19 cellular contexts compared by ENCODE assay signal in the genomic region with DNA sequence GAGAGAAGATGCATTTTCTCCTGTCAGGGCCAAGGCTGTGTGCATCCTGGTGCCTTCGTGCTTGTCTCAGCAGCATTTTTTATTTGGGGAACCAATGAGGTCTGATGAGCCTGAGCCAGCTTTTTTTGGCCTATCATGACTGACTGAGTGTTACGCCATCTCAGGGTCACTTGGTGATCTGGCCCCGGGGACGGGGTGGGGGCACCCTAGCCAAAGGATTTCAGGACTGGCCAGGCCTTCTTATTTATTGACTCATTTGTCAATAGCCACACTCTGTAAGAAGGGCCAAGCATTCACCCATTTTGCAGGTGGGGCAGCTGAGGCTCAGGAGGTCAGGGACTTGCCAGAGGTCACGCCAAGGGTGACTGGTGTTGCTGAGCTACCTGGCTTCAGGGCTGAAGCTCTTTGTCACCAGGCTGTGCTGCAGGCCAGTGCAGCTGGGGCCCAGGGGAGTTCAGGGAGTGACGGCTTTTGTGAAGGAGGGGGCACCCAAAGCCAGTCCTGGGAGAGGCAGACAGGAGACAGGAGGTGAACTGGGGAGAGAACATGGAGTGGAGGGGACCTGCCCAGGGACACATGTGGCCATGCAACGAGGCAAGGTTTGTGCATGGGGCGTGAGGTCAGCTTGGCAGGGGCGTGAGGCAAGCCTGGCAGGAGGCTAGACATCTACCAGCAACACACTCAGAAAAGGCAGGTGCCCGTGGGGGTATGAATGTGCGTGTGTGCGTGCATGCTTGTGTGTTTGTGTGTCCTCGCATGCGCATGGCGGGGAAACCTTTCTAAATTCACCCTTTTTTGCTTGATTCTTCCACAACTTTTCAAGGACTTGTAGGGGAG. TPM values are rescaled to one million over a fixed set of nuclear protein-coding genes. Genes with fewer than 3 reads are reported as not detected.
A peak's percentile ranks its signal among the peaks of the same experiment; 100 is the strongest.
DNase-seq lines count a peak whose midpoint lies in the region; ATAC-seq, FAIRE-seq and TF ChIP-seq lines count a peak whose summit lies in the region.
"Had no signal": no experiment of that assay in that cellular context is flagged by ENCODE, and none has a peak within 500 bp of the region (broad histone marks: within the 10 kb centered on the region; RNA-seq: fewer than 3 reads in every experiment).

No MANE protein-coding gene starts in this region.

- TF ChIP-seq EP300 in HepG2 (IDR thresholded peaks at IDR 0.05; ENCODE audit: low read depth in 2 of 2, low read length in 2 of 2) (no peak), HepG2 (CRISPR knock-in tag; IDR thresholded peaks at IDR 0.05; ENCODE audit: borderline replicate concordance) (no peak)

- H3K27ac ChIP-seq in GM23338 (ENCODE audit: low read depth) (no peak overlapping the region), HepG2 (ENCODE audit: extremely low read length, insufficient read depth, low read length) (no peak overlapping the region), spleen (no peak overlapping the region)
- H3K27ac ChIP-seq: A549, C4-2B had no signal

- H3K79me2 ChIP-seq in GM23338 (replicated peaks; ENCODE audit: insufficient read depth) (no peaks in the 10 kb centered on the region), HepG2 (ENCODE audit: insufficient read depth, low read length) (no peaks in the 10 kb centered on the region)

- no TSS peak for BruUV-seq in HepG2 (replicated peaks; lab: Mats Ljungman, UMichigan)

- DNase-seq in GM23338 (ENCODE audit: low spot score), result no peak
- peak; percentile 15 for DNase-seq in MV-4-11 (lab: John Stamatoyannopoulos, UW)
- DNase-seq in HepG2 (ENCODE audit: low spot score), result no peak
- DNase-seq in spleen, result peak; percentile 60
- no peak for DNase-seq in activated CD4-positive, alpha-beta memory T cell treated with anti-CD3 and anti-CD28 coated beads for 36 hours
- DNase-seq in foreskin fibroblast, result no peak
- DNase-seq in T-helper 17 cell, result no peak
- DNase-seq: BE2C; CD4-positive, alpha-beta memory T cell; DMS153; DMS79 treated with DMSO at 0.1 percent for 48 hours; EL had no signal

- intact Hi-C loops in HepG2 (cut with micrococcal nuclease; ENCODE audit: unreplicated experiment) (no loop called here), spleen (cut with DNase I; ENCODE audit: low total_unique reads) (no loop called here)
- intact Hi-C loops in activated CD4-positive, alpha-beta memory T cell treated with anti-CD3 and anti-CD28 coated beads for 36 hours (cut with micrococcal nuclease), result no loop called here

- H3K4me3 Mint-ChIP-seq in GM23338 (no peak overlapping the region), T-helper 17 cell (no peak overlapping the region)
- H3K4me3 Mint-ChIP-seq in activated CD4-positive, alpha-beta memory T cell treated with anti-CD3 and anti-CD28 coated beads for 36 hours, result no peak overlapping the region
- H3K4me3 Mint-ChIP-seq: CD4-positive, alpha-beta memory T cell had no signal

- no peak for TF ChIP-seq RAD21 in HepG2 (CRISPR knock-in tag; IDR thresholded peaks at IDR 0.05)

- TF ChIP-seq POLR2A in HepG2 (IDR thresholded peaks at IDR 0.05; ENCODE audit: insufficient read depth in 1 of 2, low read depth in 2 of 2, low read length in 2 of 2) (no peak), spleen (IDR thresholded peaks at IDR 0.05) (no peak)

- peaks cover 36% of the 10 kb centered on the region for H3K4me1 Mint-ChIP-seq in GM23338
- no peaks in the 10 kb centered on the region for H3K4me1 Mint-ChIP-seq in activated CD4-positive, alpha-beta memory T cell treated with anti-CD3 and anti-CD28 coated beads for 36 hours (ENCODE audit: low read depth)
- peaks cover 9% of the 10 kb centered on the region for H3K4me1 Mint-ChIP-seq in T-helper 17 cell
- H3K4me1 Mint-ChIP-seq: IgD-negative memory B cell had no signal

- no peak overlapping the region for H3K27ac Mint-ChIP-seq in GM23338
- no peak overlapping the region for H3K27ac Mint-ChIP-seq in activated CD4-positive, alpha-beta memory T cell treated with anti-CD3 and anti-CD28 coated beads for 36 hours
- H3K27ac Mint-ChIP-seq in T-helper 17 cell, result no peak overlapping the region
- H3K27ac Mint-ChIP-seq: CD4-positive, alpha-beta memory T cell; IgD-negative memory B cell had no signal

- no peaks in the 10 kb centered on the region for H3K9me3 Mint-ChIP-seq in GM23338
- H3K9me3 Mint-ChIP-seq in activated CD4-positive, alpha-beta memory T cell treated with anti-CD3 and anti-CD28 coated beads for 36 hours, result no peaks in the 10 kb centered on the region
- H3K9me3 Mint-ChIP-seq: CD4-positive, alpha-beta memory T cell; IgD-negative memory B cell had no signal

- 50% methylated on average over 15 of the region's 15 CpGs for WGBS in HepG2 (ENCODE audit: low lambda C conversion rate)
- WGBS in spleen, 5 donors, result 84 to 89% (median 85%) methylated on average over 14 to 15 of the region's 15 CpGs

- no peaks in the 10 kb centered on the region for H3F3A ChIP-seq in GM23338 (replicated peaks; ENCODE audit: low read depth)

- H3K4me3 ChIP-seq in GM23338, result no peak overlapping the region
- H3K4me3 ChIP-seq in HepG2 (replicated peaks in 1 of 3; ENCODE audit: insufficient read depth in 1 of 3, low read depth in 2 of 3, low read length in 3 of 3), result no peak overlapping the region
- H3K4me3 ChIP-seq in spleen, result no peak overlapping the region
- no peak overlapping the region for H3K4me3 ChIP-seq in foreskin fibroblast (ENCODE audit: low read depth in 1 of 2, low read length in 2 of 2)
- H3K4me3 ChIP-seq: A549 had no signal

- in situ Hi-C loops in HepG2 (cut with HindIII; ENCODE audit: extremely low pct_ligation_motif_present, low pct_unique_long_range_greater_than_20kb), result no loop called here

- FAIRE-seq in HepG2 (lab: Jason Lieb, UNC), result no peak
- FAIRE-seq: A549, D721Med, G401.6, GM12891, H54 had no signal

- H4K20me1 ChIP-seq in GM23338 (replicated peaks; ENCODE audit: insufficient read depth), result no peaks in the 10 kb centered on the region
- H4K20me1 ChIP-seq in HepG2 (ENCODE audit: insufficient read depth, low read length), result peaks cover 3% of the 10 kb centered on the region; the same call in 1 of the 2 replicates

- 0 out of 2 replicates have a peak overlapping the region, but pooled peaks have one; percentile 6 for H3K4me2 ChIP-seq in GM23338
- H3K4me2 ChIP-seq in HepG2 (ENCODE audit: low read depth, low read length), result no peak overlapping the region
- H3K4me2 ChIP-seq: A549 had no signal

- H3K9me3 ChIP-seq in HepG2 (ENCODE audit: low read length) (no peaks in the 10 kb centered on the region), spleen (no peaks in the 10 kb centered on the region), T-helper 17 cell (ENCODE audit: control insufficient read depth, low read length, poor library complexity, severe bottlenecking) (no peaks in the 10 kb centered on the region)
- H3K9me3 ChIP-seq: A549, BE2C had no signal

- peaks cover 11% of the 10 kb centered on the region for H3K27me3 Mint-ChIP-seq in GM23338 (ENCODE audit: insufficient read depth, low read depth, poor library complexity)
- peaks cover 8% of the 10 kb centered on the region for H3K27me3 Mint-ChIP-seq in activated CD4-positive, alpha-beta memory T cell treated with anti-CD3 and anti-CD28 coated beads for 36 hours
- peaks cover 61% of the 10 kb centered on the region for H3K27me3 Mint-ChIP-seq in T-helper 17 cell

- no peaks in the 10 kb centered on the region; the same call in 2 of the 3 replicates for H3K36me3 Mint-ChIP-seq in GM23338 (ENCODE audit: low read depth)
- no peaks in the 10 kb centered on the region for H3K36me3 Mint-ChIP-seq in activated CD4-positive, alpha-beta memory T cell treated with anti-CD3 and anti-CD28 coated beads for 36 hours
- H3K36me3 Mint-ChIP-seq in T-helper 17 cell (ENCODE audit: low read depth), result peaks cover 9% of the 10 kb centered on the region
- H3K36me3 Mint-ChIP-seq: CD4-positive, alpha-beta memory T cell had no signal

- CTCF ChIA-PET in HepG2 (lab: Yijun Ruan, JAX; ENCODE audit: low intra/inter-chr PET ratio, low total read pairs), result no interaction called here
- CTCF ChIA-PET in activated CD4-positive, alpha-beta memory T cell treated with anti-CD3 and anti-CD28 coated beads for 36 hours (lab: Charles Lee), result interaction anchor here (0.8 kb wide), 1 partner anchor 34 kb away, joined by 3 read pairs; no protein-coding TSS in a partner anchor

- H2AFZ ChIP-seq in GM23338 (no peak overlapping the region), HepG2 (ENCODE audit: low read length) (no peak overlapping the region)

- no peaks in the 10 kb centered on the region for H3K36me3 ChIP-seq in GM23338 (ENCODE audit: insufficient read depth)
- H3K36me3 ChIP-seq in HepG2 (replicated peaks in 1 of 2; ENCODE audit: control insufficient read depth in 1 of 2, insufficient read depth in 2 of 2, low read length in 2 of 2), result no peaks in the 10 kb centered on the region
- H3K36me3 ChIP-seq in spleen, result no peaks in the 10 kb centered on the region
- H3K36me3 ChIP-seq: BE2C had no signal

- H3K4me1 ChIP-seq in GM23338 (ENCODE audit: insufficient read depth), result peaks cover 15% of the 10 kb centered on the region; the same call in 1 of the 2 replicates
- H3K4me1 ChIP-seq in HepG2 (ENCODE audit: insufficient read depth, low read length), result no peaks in the 10 kb centered on the region
- peaks cover 0 to 20% (median 9%) of the 10 kb centered on the region in 6 donors for H3K4me1 ChIP-seq in spleen
- H3K4me1 ChIP-seq: A549 had no signal

- TF ChIP-seq CTCF in GM23338 (conservative IDR thresholded peaks at IDR 0.05; ENCODE audit: low read depth in 2 of 2), result no peak
- TF ChIP-seq CTCF in HepG2 (CRISPR knock-in tag; IDR thresholded peaks at IDR 0.05), result no peak
- no peak for TF ChIP-seq CTCF in spleen (IDR thresholded peaks at IDR 0.05 in 8 of 11, conservative IDR thresholded peaks at IDR 0.05 in 3 of 11)
- TF ChIP-seq CTCF in foreskin fibroblast (IDR thresholded peaks at IDR 0.05; ENCODE audit: low read depth, low read length), result no peak

- no peak overlapping the region for H3K9ac ChIP-seq in HepG2 (ENCODE audit: insufficient read depth, low read depth, low read length)

- no peak for ATAC-seq in GM23338
- ATAC-seq in HepG2, result no peak
- no peak for ATAC-seq in T-helper 17 cell
- ATAC-seq: A549 had no signal

- no peaks in the 10 kb centered on the region for H3K9me2 ChIP-seq in GM23338 (ENCODE audit: insufficient read depth)

- POLR2A ChIA-PET in HepG2 (lab: Yijun Ruan, JAX), result no interaction called here
- POLR2A ChIA-PET in activated CD4-positive, alpha-beta memory T cell treated with anti-CD3 and anti-CD28 coated beads for 36 hours (lab: Charles Lee), result no interaction called here

- H3K27me3 ChIP-seq in GM23338 (ENCODE audit: insufficient read depth) (no peaks in the 10 kb centered on the region), HepG2 (ENCODE audit: control insufficient read depth in 1 of 2, insufficient read depth in 2 of 2, low read length in 2 of 2) (peaks cover 28 to 68% of the 10 kb centered on the region in 2 experiments), spleen (replicated peaks in 1 of 7) (no peaks in the 10 kb centered on the region)
- H3K27me3 ChIP-seq: BE2C had no signal

RNA-seq across cellular contexts. Expression of gene VSTM2L, which starts 31.1 kb away (rescaled TPM):
- total RNA-seq in GM23338 (2014; rRNA removed; shearing (Covaris generic)), result 0.43 and 1.9 TPM in 2 replicates
- polyA plus RNA-seq in GM23338 (2016; fragmentation: Nextera tagmentation; extraction: Ambion mirVana) (0.54 and 0.60 TPM in 2 replicates), HepG2 (2011; rRNA removed) (0.03 TPM in 1 of 2 replicates, not detected in the other), spleen (10 to 100 TPM in 1 of 3 donors, 1 to 10 TPM in 2; 1.7 to 13.5 (median 2.9) TPM)
- total RNA-seq in HepG2 (2016; rRNA removed; fragmentation: Illumina TruSeq; extraction: Trizol) (not detected in 2 replicates), spleen (10 to 100 TPM; 12.9 to 88.7 (median 34.9) TPM), T-helper 17 cell (not detected)
- total RNA-seq in HepG2 (2016; cell fraction: cytosol; rRNA removed; fragmentation: Illumina TruSeq; extraction: Trizol; ENCODE audit: low read depth), result not detected in 2 replicates
- total RNA-seq in HepG2 (2016; cell fraction: insoluble cytoplasmic fraction; rRNA removed; fragmentation: Illumina TruSeq; extraction: Trizol), result 0.04 TPM in 1 of 2 replicates, not detected in the other
- not detected in 2 replicates for total RNA-seq in HepG2 (2016; cell fraction: membrane; rRNA removed; fragmentation: Illumina TruSeq; extraction: Trizol)
- total RNA-seq in HepG2 (2016; cell fraction: nucleus; rRNA removed; fragmentation: Illumina TruSeq; extraction: Trizol), result not detected in 2 replicates
- not detected in 2 replicates for polyA plus RNA-seq in HepG2 (2011; cell fraction: cytosol; rRNA removed)
- not detected in 2 replicates for polyA plus RNA-seq in HepG2 (2011; cell fraction: nucleus; rRNA removed)
- 0.19 TPM in 1 of 2 replicates, not detected in the other for polyA plus RNA-seq in HepG2 (2012)
- 0.08 TPM in 1 of 2 replicates, not detected in the other for polyA plus RNA-seq in HepG2 (2016; cell fraction: cytosol; fragmentation: Illumina TruSeq; extraction: Trizol; ENCODE audit: low read depth)
- not detected in 2 replicates for polyA plus RNA-seq in HepG2 (2016; cell fraction: insoluble cytoplasmic fraction; fragmentation: Illumina TruSeq; extraction: Trizol; ENCODE audit: low read depth)
- not detected in 2 replicates for polyA plus RNA-seq in HepG2 (2016; cell fraction: membrane; fragmentation: Illumina TruSeq; extraction: Trizol; ENCODE audit: low read depth)
- polyA plus RNA-seq in HepG2 (2016; cell fraction: nucleus; fragmentation: Illumina TruSeq; extraction: Trizol; ENCODE audit: insufficient read depth, low read depth), result not detected in 2 replicates
- polyA minus RNA-seq in HepG2 (2011; rRNA and poly(A)+ RNA removed; ENCODE audit: low replicate concordance), result not detected in 2 replicates
- not detected in 2 replicates for polyA minus RNA-seq in HepG2 (2011; cell fraction: cytosol; rRNA and poly(A)+ RNA removed)
- polyA minus RNA-seq in HepG2 (2011; cell fraction: nucleus; rRNA and poly(A)+ RNA removed), result not detected in 2 replicates
- not detected for total RNA-seq in activated CD4-positive, alpha-beta memory T cell treated with anti-CD3 and anti-CD28 coated beads for 36 hours
- total RNA-seq: CD4-positive, alpha-beta memory T cell had no signal
- polyA plus RNA-seq: CD4-positive, alpha-beta memory T cell; IgD-negative memory B cell had no signal

Comparison
In these comparisons a context has a peak if more than half of its experiments do, and no peak if none do; other contexts are left out.
1. DNase-seq: peak in MV-4-11 (single experiment) and spleen (single experiment); none in GM23338 (single experiment), HepG2 (single experiment), activated CD4-positive, alpha-beta memory T cell treated with anti-CD3 and anti-CD28 coated beads for 36 hours (single experiment), foreskin fibroblast (0 of 2) and T-helper 17 cell (0 of 3).